In genomic region chr19:708154-709141, GRCh38 we compare ENCODE assay signal across 9 cellular contexts. TPM values are rescaled to one million over a fixed set of nuclear protein-coding genes. Genes with fewer than 3 reads are reported as not detected.
DNase-seq lines count a peak whose midpoint lies in the region; ATAC-seq and TF ChIP-seq lines count a peak whose summit lies in the region.
"Had no signal": no experiment of that assay in that cellular context is flagged by ENCODE, and none has a peak within 500 bp of the region (broad histone marks: within the 10 kb centered on the region; RNA-seq: fewer than 3 reads in every experiment).

TSS of gene PALM (plus strand) at chr19:708935. CDS start at chr19:709147, 212 bp downstream.

- 7 to 15% methylated on average over 42 to 80 of the region's 93 CpGs for WGBS in esophagus, 2 donors

- no peak for TF ChIP-seq RAD21 in neural cell (conservative IDR thresholded peaks at IDR 0.05)

- POLR2A ChIA-PET in AG04450 (lab: Yijun Ruan, JAX): interaction anchor here (0.6 kb wide), 1 partner anchor 45 kb away, joined by 3 read pairs; no protein-coding TSS in a partner anchor

- H3K4me1 ChIP-seq in esophagus (ENCODE audit: control insufficient read depth in 2 of 2, insufficient read depth in 2 of 2, low read length in 1 of 2): peaks cover 0 to 10% of the 10 kb centered on the region in 2 donors

- H3K9me3 ChIP-seq in AG04450 (ENCODE audit: control insufficient read depth, insufficient read depth, low read length) (peaks cover 15% of the 10 kb centered on the region), esophagus (ENCODE audit: control insufficient read depth in 2 of 2, insufficient read depth in 1 of 2, low read depth in 1 of 2, low read length in 1 of 2) (peaks cover 6% of the 10 kb centered on the region in 2 donors), neural cell (ENCODE audit: low read length) (no peaks in the 10 kb centered on the region)

- H3F3A ChIP-seq in neural cell (ENCODE audit: insufficient read depth, low read length, poor library complexity, severe bottlenecking): no peaks in the 10 kb centered on the region

- H3K9ac ChIP-seq in neural cell (ENCODE audit: low read length): peak within 1 kb of the TSS; percentile 83

- TF ChIP-seq EP300 in neural cell (conservative IDR thresholded peaks at IDR 0.05; ENCODE audit: poor library complexity, severe bottlenecking): no peak

- DNase-seq in AG04450 (ENCODE audit: low read depth, low spot score): no peak
- DNase-seq in NCI-H2227 (lab: John Stamatoyannopoulos, UW; ENCODE audit: unreplicated experiment): peak; percentile 47
- DNase-seq in activated effector memory CD4-positive, alpha-beta T cell treated with anti-CD3 and anti-CD28 coated beads, Interleukin-2, amount 50 U/mL, for 16 hours: no peak
- no peak for DNase-seq in HT-29 (ENCODE audit: low spot score)

- peaks cover 48% of the 10 kb centered on the region for H3K79me2 ChIP-seq in neural cell (replicated peaks; ENCODE audit: insufficient read depth, low read length)

- no peak for ATAC-seq in GM21447 (IDR thresholded peaks at IDR 0.05; ENCODE audit: unreplicated experiment)
- no peak for ATAC-seq in HG02981 (IDR thresholded peaks at IDR 0.05; ENCODE audit: unreplicated experiment)

- TF ChIP-seq CTCF in AG04450 (IDR thresholded peaks at IDR 0.05; ENCODE audit: low read depth, low read length): no peak
- peak; percentile 27 for TF ChIP-seq CTCF in neural cell (IDR thresholded peaks at IDR 0.05; ENCODE audit: poor library complexity, severe bottlenecking)

- peak within 1 kb of the TSS; percentile 62 for H3K4me2 ChIP-seq in neural cell (ENCODE audit: low read length)

- H3K9me2 ChIP-seq in neural cell (ENCODE audit: insufficient read depth, low read length): no peaks in the 10 kb centered on the region

- H3K27me3 ChIP-seq in AG04450 (ENCODE audit: control insufficient read depth, insufficient read depth, low read length) (peaks cover 21% of the 10 kb centered on the region), esophagus (ENCODE audit: control insufficient read depth in 1 of 2, insufficient read depth in 2 of 2, low read length in 2 of 2) (peaks cover 0 to 3% of the 10 kb centered on the region in 2 donors), neural cell (ENCODE audit: insufficient read depth, low read depth, low read length) (no peaks in the 10 kb centered on the region)

- H4K20me1 ChIP-seq in neural cell (ENCODE audit: insufficient read depth): no peaks in the 10 kb centered on the region

- H3K36me3 ChIP-seq in esophagus (ENCODE audit: control insufficient read depth in 2 of 2, insufficient read depth in 2 of 2, low read length in 1 of 2): no peaks in the 10 kb centered on the region
- H3K36me3 ChIP-seq in neural cell (ENCODE audit: insufficient read depth, low read length): no peaks in the 10 kb centered on the region

- H2AFZ ChIP-seq in neural cell (ENCODE audit: low read depth, low read length): peak within 1 kb of the TSS; percentile 51

- CTCF ChIA-PET in AG04450 (lab: Charles Lee): interaction anchor here (0.6 to 0.7 kb wide), 2 partner anchors 26 to 28 kb away, joined by 3 to 4 read pairs; no protein-coding TSS in a partner anchor

- H3K27ac ChIP-seq in AG04450 (ENCODE audit: low read depth, low read length) (no peak within 1 kb of the TSS), esophagus (ENCODE audit: low read depth in 2 of 2, low read length in 1 of 2) (peak within 1 kb of the TSS; percentile 63 to 69), neural cell (ENCODE audit: low read length) (peak within 1 kb of the TSS; percentile 67)

- H3K4me3 ChIP-seq in AG04450 (ENCODE audit: low read depth, low read length) (peak within 1 kb of the TSS; percentile 53), esophagus (ENCODE audit: low read depth in 1 of 2, low read length in 2 of 2) (peak within 1 kb of the TSS; percentile 51 to 58), neural cell (ENCODE audit: low read length) (peak within 1 kb of the TSS; percentile 90)

TF ChIP-seq in neural cell, 6 proteins besides CTCF, POLR2A, EP300 and RAD21:
- peak; percentile 66 for TF ChIP-seq POLR2AphosphoS5 (IDR thresholded peaks at IDR 0.05)
- no peak for TF ChIP-seq MXI1 (conservative IDR thresholded peaks at IDR 0.05; ENCODE audit: poor library complexity, severe bottlenecking)
- TF ChIP-seq REST (IDR thresholded peaks at IDR 0.05; ENCODE audit: borderline replicate concordance): peak; percentile 37

RNA-seq across cellular contexts. Expression of gene PALM, which starts in this region (rescaled TPM):
- polyA plus RNA-seq in AG04450 (2011; rRNA removed): 1.8 and 2.4 TPM in 2 replicates
- 1.3 and 1.6 TPM in 2 replicates for polyA minus RNA-seq in AG04450 (2011; rRNA and poly(A)+ RNA removed)
- polyA plus RNA-seq in esophagus: 1 to 10 TPM; 4.8 to 7.6 TPM
- polyA plus RNA-seq in neural cell: 74.8 and 87.3 TPM in 2 replicates
- polyA minus RNA-seq in neural cell: 141 and 155 TPM in 2 replicates
- 0.13 TPM in 1 of 2 replicates, not detected in the other for total RNA-seq in HT-29 (2014; rRNA removed; shearing (Covaris generic))
- total RNA-seq: RPMI7951 had no signal
